Comparison of ENCODE assay signal across 1 cellular context in genomic region chr7:129121501-129122085, GRCh38.
TF ChIP-seq lines count a peak whose summit lies in the region.

No MANE protein-coding gene starts in this region.

TF ChIP-seq in GM12878, 131 proteins besides CTCF, POLR2A, EP300 and RAD21 (continued from another document):
- TF ChIP-seq MLLT1 (IDR thresholded peaks at IDR 0.05) (peak; percentile 23; the same call in 1 of the 2 replicates), ZBED1 (IDR thresholded peaks at IDR 0.05; ENCODE audit: borderline replicate concordance) (peak; percentile 66; the same call in 1 of the 2 replicates), YY1 (IDR thresholded peaks at IDR 0.05; ENCODE audit: low read depth, low read length) (0 out of 2 replicates have a peak, but pooled peaks have one; percentile 19), RUNX3 (IDR thresholded peaks at IDR 0.05; ENCODE audit: low read length) (peak; percentile 64)
TF ChIP-seq in GM12878: peak in this region for 6; not testable (repeated sequence) for 125.
